9 cellular contexts compared by ENCODE assay signal in the genomic region with DNA sequence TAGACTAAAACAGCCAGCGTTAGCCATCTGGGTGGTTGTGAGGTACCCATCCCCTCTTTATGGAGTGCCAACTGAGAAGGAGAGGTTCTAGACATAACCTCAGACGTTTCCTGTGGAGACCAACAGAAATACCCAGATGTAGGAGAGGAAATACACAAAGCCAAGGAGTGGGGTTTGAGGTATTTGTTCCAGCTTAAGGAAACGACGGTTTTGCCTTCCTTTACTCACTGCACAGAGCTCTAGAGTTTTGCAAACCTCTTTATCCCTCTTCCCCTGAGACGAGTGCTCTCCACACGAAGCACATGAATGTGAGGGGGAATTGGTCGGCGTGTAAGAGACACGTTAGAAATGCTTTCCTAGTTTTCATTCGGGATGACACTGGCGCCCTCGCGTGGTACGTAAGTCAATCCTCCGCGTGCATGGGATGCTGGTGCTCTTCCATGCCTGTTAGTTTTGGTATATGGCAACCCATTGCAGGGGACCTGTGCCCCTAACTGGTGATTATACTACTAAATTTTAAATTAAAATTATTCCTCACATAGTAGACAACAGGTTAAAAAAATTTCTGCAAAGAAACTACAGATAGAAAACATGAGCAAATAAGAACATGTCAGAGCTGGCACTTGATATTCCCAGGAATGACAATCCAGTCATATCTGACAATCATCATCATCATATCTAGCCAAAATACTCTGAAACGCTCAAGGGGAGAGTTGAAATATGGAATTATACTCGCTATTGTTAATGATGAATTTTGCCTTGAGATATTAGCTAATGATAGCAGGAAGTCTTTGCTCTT.
A peak's percentile ranks its signal among the peaks of the same experiment; 100 is the strongest.
DNase-seq lines count a peak whose midpoint lies in the region; ATAC-seq and TF ChIP-seq lines count a peak whose summit lies in the region.
"Had no signal": no experiment of that assay in that cellular context is flagged by ENCODE, and none has a peak within 500 bp of the region (broad histone marks: within the 10 kb centered on the region; RNA-seq: fewer than 3 reads in every experiment).

No MANE protein-coding gene starts in this region.

- H3K27ac ChIP-seq in duodenal mucosa (ENCODE audit: low read depth, low read length): no peak overlapping the region

- H3K4me1 Mint-ChIP-seq in activated B cell treated with CpG ODN at 0.5 μM for 24 hours: peaks cover 6% of the 10 kb centered on the region
- H3K4me1 Mint-ChIP-seq in stimulated activated effector memory CD8-positive, alpha-beta T cell treated with anti-CD3 and anti-CD28 coated beads, Interleukin-12 subunit alpha, Interleukin-12 subunit beta, amount 100 ng/mL, for 72 hours: peaks cover 6% of the 10 kb centered on the region
- H3K4me1 Mint-ChIP-seq: IgD-negative memory B cell had no signal

- H3K4me3 Mint-ChIP-seq in activated B cell treated with CpG ODN at 0.5 μM for 24 hours: peak overlapping the region; percentile 66
- no peak overlapping the region for H3K4me3 Mint-ChIP-seq in stimulated activated effector memory CD8-positive, alpha-beta T cell treated with anti-CD3 and anti-CD28 coated beads, Interleukin-12 subunit alpha, Interleukin-12 subunit beta, amount 100 ng/mL, for 72 hours

- H3K36me3 Mint-ChIP-seq in activated B cell treated with CpG ODN at 0.5 μM for 24 hours (ENCODE audit: low read depth): no peaks in the 10 kb centered on the region
- H3K36me3 Mint-ChIP-seq in stimulated activated effector memory CD8-positive, alpha-beta T cell treated with anti-CD3 and anti-CD28 coated beads, Interleukin-12 subunit alpha, Interleukin-12 subunit beta, amount 100 ng/mL, for 72 hours: no peaks in the 10 kb centered on the region
- H3K36me3 Mint-ChIP-seq: IgD-negative memory B cell had no signal

- POLR2A ChIA-PET in activated B cell treated with CpG ODN at 0.5 μM for 24 hours (lab: Charles Lee): no interaction called here

- peaks cover 3 to 4% of the 10 kb centered on the region in 2 donors for H3K4me1 ChIP-seq in duodenal mucosa (ENCODE audit: control insufficient read depth in 1 of 2, insufficient read depth in 2 of 2, low read length in 2 of 2)

- ATAC-seq in GM18907 (IDR thresholded peaks at IDR 0.05; ENCODE audit: unreplicated experiment) (peak; percentile 76), activated B cell treated with CpG ODN at 0.5 μM for 24 hours (ENCODE audit: low read depth) (peak; percentile 42)
- ATAC-seq in stimulated activated effector memory CD8-positive, alpha-beta T cell treated with anti-CD3 and anti-CD28 coated beads, Interleukin-12 subunit alpha, Interleukin-12 subunit beta, amount 100 ng/mL, for 72 hours: peak; percentile 37

- no peaks in the 10 kb centered on the region for H3K9me3 ChIP-seq in duodenal mucosa (ENCODE audit: control insufficient read depth in 1 of 2, low read length in 2 of 2)

- peak; percentile 46 to 60 for DNase-seq in AML-193 (lab: John Stamatoyannopoulos, UW)
- peak; percentile 87 for DNase-seq in Jurkat, Clone E6-1 (ENCODE audit: low read depth, low spot score)
- no peak for DNase-seq in activated B cell treated with CpG ODN at 0.5 μM for 24 hours
- peak; percentile 85 for DNase-seq in medulla oblongata (ENCODE audit: extremely low spot score)
- peak in 1 of 2 donors; percentile 53 for DNase-seq in stimulated activated effector memory CD8-positive, alpha-beta T cell treated with anti-CD3 and anti-CD28 coated beads, Interleukin-12 subunit alpha, Interleukin-12 subunit beta, amount 100 ng/mL, for 72 hours (ENCODE audit: low spot score in 2 of 2)
- no peak for DNase-seq in cortex of kidney (lab: John Stamatoyannopoulos, UW)

- H3K9me3 Mint-ChIP-seq in activated B cell treated with CpG ODN at 0.5 μM for 24 hours: no peaks in the 10 kb centered on the region
- H3K9me3 Mint-ChIP-seq in stimulated activated effector memory CD8-positive, alpha-beta T cell treated with anti-CD3 and anti-CD28 coated beads, Interleukin-12 subunit alpha, Interleukin-12 subunit beta, amount 100 ng/mL, for 72 hours: no peaks in the 10 kb centered on the region
- H3K9me3 Mint-ChIP-seq: IgD-negative memory B cell had no signal

- CTCF ChIA-PET in activated B cell treated with CpG ODN at 0.5 μM for 24 hours (lab: Charles Lee): interaction anchor here (0.8 to 8.3 kb wide), 6 partner anchors 16 to 376 kb away, joined by 3 to 58 read pairs (median 8); a partner anchor contains a TSS

- no peaks in the 10 kb centered on the region for H3K27me3 ChIP-seq in duodenal mucosa (ENCODE audit: control insufficient read depth in 1 of 2, insufficient read depth in 2 of 2, low read length in 2 of 2)

- H3K9ac ChIP-seq in duodenal mucosa (ENCODE audit: low read depth in 1 of 2, low read length in 2 of 2): peak overlapping the region in 1 of 2 donors; percentile 28

- H3K4me3 ChIP-seq in Jurkat, Clone E6-1 (ENCODE audit: low read length): peak overlapping the region; percentile 15
- peak overlapping the region; percentile 41 to 48 for H3K4me3 ChIP-seq in duodenal mucosa (ENCODE audit: low read depth in 1 of 2, low read length in 2 of 2)

- H3K27me3 Mint-ChIP-seq in activated B cell treated with CpG ODN at 0.5 μM for 24 hours: peaks cover 3% of the 10 kb centered on the region

- intact Hi-C loops in activated B cell treated with CpG ODN at 0.5 μM for 24 hours (cut with micrococcal nuclease): loop anchor here (1.0 kb wide), 1 partner anchor 375 kb away; no protein-coding TSS in a partner anchor

- no peak overlapping the region for H3K27ac Mint-ChIP-seq in activated B cell treated with CpG ODN at 0.5 μM for 24 hours
- no peak overlapping the region for H3K27ac Mint-ChIP-seq in stimulated activated effector memory CD8-positive, alpha-beta T cell treated with anti-CD3 and anti-CD28 coated beads, Interleukin-12 subunit alpha, Interleukin-12 subunit beta, amount 100 ng/mL, for 72 hours
- H3K27ac Mint-ChIP-seq: IgD-negative memory B cell had no signal

- no peaks in the 10 kb centered on the region for H3K36me3 ChIP-seq in duodenal mucosa (ENCODE audit: control insufficient read depth in 1 of 2, insufficient read depth in 2 of 2, low read length in 2 of 2)

- TF ChIP-seq CTCF in activated B cell treated with CpG ODN at 0.5 μM for 24 hours (IDR thresholded peaks at IDR 0.05): no peak

Comparison
In these comparisons a context has a peak if more than half of its experiments do, and no peak if none do; other contexts are left out.
1. DNase-seq: peak in AML-193 (2 of 2), Jurkat, Clone E6-1 (single experiment) and medulla oblongata (single experiment); none in activated B cell treated with CpG ODN at 0.5 μM for 24 hours (single experiment) and cortex of kidney (single experiment).
2. Peak in every context shown above with its lines, with median percentiles within 50 percentile points of each other: ATAC-seq.